15 cellular contexts compared by ENCODE assay signal in the genomic region with DNA sequence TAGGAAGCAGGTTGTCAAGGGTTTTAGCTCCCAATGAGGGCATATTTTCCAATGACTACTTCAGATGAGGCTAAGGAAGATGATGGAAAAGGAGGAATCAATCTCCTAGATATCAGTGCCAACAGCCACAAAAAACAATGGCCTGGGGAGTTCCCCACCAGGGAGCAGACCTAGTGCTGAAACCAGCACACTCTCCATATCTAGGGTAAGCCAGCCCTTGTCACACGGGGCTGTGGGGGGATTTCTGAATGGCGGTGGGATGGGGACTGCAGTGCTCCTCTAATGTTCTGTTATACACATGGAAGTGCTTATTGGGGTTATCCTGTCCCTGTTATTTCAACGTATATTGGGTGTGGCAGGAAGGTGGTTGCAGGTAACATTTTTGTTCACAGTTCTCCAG. TPM values are rescaled to one million over a fixed set of nuclear protein-coding genes. Genes with fewer than 3 reads are reported as not detected.
DNase-seq lines count a peak whose midpoint lies in the region; ATAC-seq and TF ChIP-seq lines count a peak whose summit lies in the region.
"Had no signal": no experiment of that assay in that cellular context is flagged by ENCODE, and none has a peak within 500 bp of the region (broad histone marks: within the 10 kb centered on the region; RNA-seq: fewer than 3 reads in every experiment).

No MANE protein-coding gene starts in this region.

- H3K9me3 ChIP-seq in testis, result no peaks in the 10 kb centered on the region
- H3K9me3 ChIP-seq: uterus had no signal

- peak in 1 of 2 donors; percentile 10 for DNase-seq in activated T-cell treated with anti-CD3 and anti-CD28 coated beads, Interleukin-2, amount 50 U/mL, for 72 hours
- no peak for DNase-seq in activated T-cell treated with anti-CD3 and anti-CD28 coated beads, Interleukin-2, amount 50 U/mL, for 48 hours
- DNase-seq in WTC11 (ENCODE audit: low spot score) (no peak), glutamatergic neuron (no peak), NCI-H1694 (lab: John Stamatoyannopoulos, UW) (no peak), testis (no peak)
- DNase-seq: ACHN; activated CD4-positive, alpha-beta T cell treated with anti-CD3 and anti-CD28 coated beads, Interleukin-2, amount 50 U/mL, for 4 hours; Calu3; GM23248; stimulated activated CD4-positive, alpha-beta T cell treated with anti-CD3 and anti-CD28 coated beads, Interleukin-4, amount 100 ng/mL, for 24 hours; uterus had no signal

- CTCF ChIA-PET in WTC11 (lab: Charles Lee), result no interaction called here

- H3K4me3 ChIP-seq in testis, result no peak overlapping the region
- H3K4me3 ChIP-seq: GM23248, uterus had no signal

- POLR2A ChIA-PET in WTC11 (lab: Charles Lee), result no interaction called here

- no peaks in the 10 kb centered on the region for H3K36me3 ChIP-seq in testis (ENCODE audit: low read depth, missing control alignments)
- H3K36me3 ChIP-seq: uterus had no signal

- no peaks in the 10 kb centered on the region for H3K27me3 Mint-ChIP-seq in activated T-cell treated with anti-CD3 and anti-CD28 coated beads, Interleukin-2, amount 50 U/mL, for 72 hours (ENCODE audit: low read depth)
- no peaks in the 10 kb centered on the region for H3K27me3 Mint-ChIP-seq in WTC11 (ENCODE audit: low read depth)
- H3K27me3 Mint-ChIP-seq in glutamatergic neuron (ENCODE audit: unreplicated experiment), result no peaks in the 10 kb centered on the region
- H3K27me3 Mint-ChIP-seq in stimulated activated memory B cell treated with anti-CD40 and anti-IgM and Interleukin-4, amounts not matched to agents 10 μg/mL and 1 μg/mL and 100 μg/mL, for 72 hours, result no peaks in the 10 kb centered on the region

- peak overlapping the region; percentile 84 for H3K27ac Mint-ChIP-seq in activated T-cell treated with anti-CD3 and anti-CD28 coated beads, Interleukin-2, amount 50 U/mL, for 72 hours
- H3K27ac Mint-ChIP-seq in WTC11, result peak overlapping the region; percentile 39
- H3K27ac Mint-ChIP-seq in glutamatergic neuron (ENCODE audit: unreplicated experiment), result peak overlapping the region; percentile 72
- peak overlapping the region; percentile 58 for H3K27ac Mint-ChIP-seq in stimulated activated memory B cell treated with anti-CD40 and anti-IgM and Interleukin-4, amounts not matched to agents 10 μg/mL and 1 μg/mL and 100 μg/mL, for 72 hours

- TF ChIP-seq POLR2A in testis (IDR thresholded peaks at IDR 0.05), result no peak

- no peaks in the 10 kb centered on the region for H3K9me3 Mint-ChIP-seq in activated T-cell treated with anti-CD3 and anti-CD28 coated beads, Interleukin-2, amount 50 U/mL, for 72 hours
- H3K9me3 Mint-ChIP-seq in WTC11 (no peaks in the 10 kb centered on the region), glutamatergic neuron (ENCODE audit: unreplicated experiment) (peaks cover 2% of the 10 kb centered on the region)
- no peaks in the 10 kb centered on the region for H3K9me3 Mint-ChIP-seq in stimulated activated memory B cell treated with anti-CD40 and anti-IgM and Interleukin-4, amounts not matched to agents 10 μg/mL and 1 μg/mL and 100 μg/mL, for 72 hours

- 58 to 65% methylated on average over 2 to 3 of the region's 3 CpGs for WGBS in testis, 2 donors

- intact Hi-C loops in testis (cut with DNase I; ENCODE audit: low total_unique reads), result no loop called here

- peaks cover 3 to 6% of the 10 kb centered on the region in 2 donors for H3K36me3 Mint-ChIP-seq in activated T-cell treated with anti-CD3 and anti-CD28 coated beads, Interleukin-2, amount 50 U/mL, for 72 hours (ENCODE audit: insufficient read depth in 2 of 2)
- H3K36me3 Mint-ChIP-seq in WTC11, result peaks cover 2% of the 10 kb centered on the region; the same call in 1 of the 2 replicates
- no peaks in the 10 kb centered on the region for H3K36me3 Mint-ChIP-seq in glutamatergic neuron (ENCODE audit: unreplicated experiment)
- H3K36me3 Mint-ChIP-seq in stimulated activated memory B cell treated with anti-CD40 and anti-IgM and Interleukin-4, amounts not matched to agents 10 μg/mL and 1 μg/mL and 100 μg/mL, for 72 hours, result peaks cover 31% of the 10 kb centered on the region

- no peak overlapping the region for H3K27ac ChIP-seq in testis
- H3K27ac ChIP-seq: GM23248, uterus had no signal

- ATAC-seq in activated T-cell treated with anti-CD3 and anti-CD28 coated beads, Interleukin-2, amount 50 U/mL, for 72 hours (replicated peaks in 1 of 2), result no peak
- peak; percentile 40 for ATAC-seq in WTC11
- no peak for ATAC-seq in stimulated activated memory B cell treated with anti-CD40 and anti-IgM and Interleukin-4, amounts not matched to agents 10 μg/mL and 1 μg/mL and 100 μg/mL, for 72 hours
- ATAC-seq in activated CD4-positive, CD25-positive, alpha-beta regulatory T cell treated with anti-CD3 and anti-CD28 coated beads, Interleukin-2, amount 50 U/mL, for 24 hours, result no peak
- ATAC-seq: sciatic nerve had no signal

- peak overlapping the region; percentile 57 to 75 for H3K4me3 Mint-ChIP-seq in activated T-cell treated with anti-CD3 and anti-CD28 coated beads, Interleukin-2, amount 50 U/mL, for 72 hours
- H3K4me3 Mint-ChIP-seq in WTC11 (no peak overlapping the region), glutamatergic neuron (ENCODE audit: unreplicated experiment) (peak overlapping the region; percentile 14)
- no peak overlapping the region for H3K4me3 Mint-ChIP-seq in stimulated activated memory B cell treated with anti-CD40 and anti-IgM and Interleukin-4, amounts not matched to agents 10 μg/mL and 1 μg/mL and 100 μg/mL, for 72 hours

- TF ChIP-seq CTCF in WTC11 (IDR thresholded peaks at IDR 0.05) (no peak), glutamatergic neuron (IDR thresholded peaks at IDR 0.05; ENCODE audit: partially characterized antibody, unreplicated experiment) (no peak), testis (IDR thresholded peaks at IDR 0.05) (no peak)

- no peaks in the 10 kb centered on the region for H3K27me3 ChIP-seq in testis
- H3K27me3 ChIP-seq: uterus had no signal

- peaks cover 84% of the 10 kb centered on the region for H3K4me1 Mint-ChIP-seq in activated T-cell treated with anti-CD3 and anti-CD28 coated beads, Interleukin-2, amount 50 U/mL, for 72 hours (ENCODE audit: low read depth)
- H3K4me1 Mint-ChIP-seq in WTC11 (peaks cover 81% of the 10 kb centered on the region), glutamatergic neuron (ENCODE audit: low read depth, unreplicated experiment) (peaks cover 46% of the 10 kb centered on the region)
- H3K4me1 Mint-ChIP-seq in stimulated activated memory B cell treated with anti-CD40 and anti-IgM and Interleukin-4, amounts not matched to agents 10 μg/mL and 1 μg/mL and 100 μg/mL, for 72 hours, result peaks cover 74% of the 10 kb centered on the region

- peaks cover 35% of the 10 kb centered on the region for H3K4me1 ChIP-seq in testis

TF ChIP-seq in WTC11, 78 proteins besides CTCF, POLR2A, EP300 and RAD21:
- TF ChIP-seq ZNF416 (CRISPR knock-in tag; IDR thresholded peaks at IDR 0.05) (no peak), TP53 (CRISPR knock-in tag; IDR thresholded peaks at IDR 0.05) (no peak), OVOL2 (CRISPR knock-in tag; IDR thresholded peaks at IDR 0.05; ENCODE audit: borderline replicate concordance) (no peak), KAT7 (CRISPR knock-in tag; IDR thresholded peaks at IDR 0.05; ENCODE audit: borderline replicate concordance) (no peak), FOXK1 (CRISPR knock-in tag; IDR thresholded peaks at IDR 0.05) (no peak), SOX15 (CRISPR knock-in tag; IDR thresholded peaks at IDR 0.05) (no peak), ELF4 (CRISPR knock-in tag; IDR thresholded peaks at IDR 0.05; ENCODE audit: low read depth) (no peak), ESRRA (CRISPR knock-in tag; IDR thresholded peaks at IDR 0.05; ENCODE audit: borderline replicate concordance) (no peak), TEAD4 (CRISPR knock-in tag; IDR thresholded peaks at IDR 0.05) (no peak)
- TF ChIP-seq, protein P1, sequence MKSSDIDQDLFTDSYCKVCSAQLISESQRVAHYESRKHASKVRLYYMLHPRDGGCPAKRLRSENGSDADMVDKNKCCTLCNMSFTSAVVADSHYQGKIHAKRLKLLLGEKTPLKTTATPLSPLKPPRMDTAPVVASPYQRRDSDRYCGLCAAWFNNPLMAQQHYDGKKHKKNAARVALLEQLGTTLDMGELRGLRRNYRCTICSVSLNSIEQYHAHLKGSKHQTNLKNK (CRISPR knock-in tag; IDR thresholded peaks at IDR 0.05), result no peak
TF ChIP-seq in WTC11: peak in this region for 0.

RNA-seq across cellular contexts. Expression of a gene that starts 18.5 kb away (rescaled TPM):
- 10 to 100 TPM; 36.0 to 38.3 TPM for total RNA-seq in activated T-cell treated with anti-CD3 and anti-CD28 coated beads, Interleukin-2, amount 50 U/mL, for 72 hours
- total RNA-seq in WTC11 (2021), result 22.2 to 23.1 TPM (median 22.5 TPM) in 3 replicates
- 51.0 TPM for total RNA-seq in glutamatergic neuron (ENCODE audit: unreplicated experiment)
- 10 to 100 TPM; 65.4 to 65.8 TPM for total RNA-seq in testis
- polyA plus RNA-seq in testis (ENCODE audit: insufficient read depth, low read depth, low replicate concordance), result 34.8 TPM

Comparison
In these comparisons a context has a peak if more than half of its experiments do, and no peak if none do; other contexts are left out.
1. H3K4me3 Mint-ChIP-seq: peak in activated T-cell treated with anti-CD3 and anti-CD28 coated beads, Interleukin-2, amount 50 U/mL, for 72 hours (2 of 2) and glutamatergic neuron (single experiment); none in WTC11 (single experiment) and stimulated activated memory B cell treated with anti-CD40 and anti-IgM and Interleukin-4, amounts not matched to agents 10 μg/mL and 1 μg/mL and 100 μg/mL, for 72 hours (single experiment).
2. Peak in every context shown above with its lines, with median percentiles within 50 percentile points of each other: H3K27ac Mint-ChIP-seq.